ENCODE assay signal across 2 cellular contexts in genomic region chr1:204572923-204573562, GRCh38.
A peak's percentile ranks its signal among the peaks of the same experiment; 100 is the strongest.
TF ChIP-seq lines count a peak whose summit lies in the region.

No MANE protein-coding gene starts in this region.

TF ChIP-seq in GM23338, 12 proteins besides CTCF, POLR2A, EP300 and RAD21:
- TF ChIP-seq ETS1 (IDR thresholded peaks at IDR 0.05) (no peak), EZH2phosphoT487 (IDR thresholded peaks at IDR 0.05; ENCODE audit: unreplicated experiment) (no peak), ZNF331 (CRISPR knock-in tag; IDR thresholded peaks at IDR 0.05; ENCODE audit: low read depth) (no peak), REST (IDR thresholded peaks at IDR 0.05; ENCODE audit: unreplicated experiment) (no peak), EZH2 (IDR thresholded peaks at IDR 0.05; ENCODE audit: low read depth, unreplicated experiment) (no peak), STAT1 (IDR thresholded peaks at IDR 0.05; ENCODE audit: unreplicated experiment) (no peak), NANOG (IDR thresholded peaks at IDR 0.05; ENCODE audit: borderline replicate concordance) (no peak)

TF ChIP-seq in K562, 482 proteins besides CTCF, POLR2A, EP300 and RAD21:
- peak; percentile 36 for TF ChIP-seq MEIS2 (IDR thresholded peaks at IDR 0.05; ENCODE audit: partially characterized antibody)
- TF ChIP-seq EGR1 (conservative IDR thresholded peaks at IDR 0.05): 0 out of 2 replicates have a peak, but pooled peaks have one; percentile 11
- TF ChIP-seq HEY1 (CRISPR knock-in tag; IDR thresholded peaks at IDR 0.05; ENCODE audit: borderline replicate concordance): no peak
